8 cellular contexts compared by ENCODE assay signal in the genomic region with DNA sequence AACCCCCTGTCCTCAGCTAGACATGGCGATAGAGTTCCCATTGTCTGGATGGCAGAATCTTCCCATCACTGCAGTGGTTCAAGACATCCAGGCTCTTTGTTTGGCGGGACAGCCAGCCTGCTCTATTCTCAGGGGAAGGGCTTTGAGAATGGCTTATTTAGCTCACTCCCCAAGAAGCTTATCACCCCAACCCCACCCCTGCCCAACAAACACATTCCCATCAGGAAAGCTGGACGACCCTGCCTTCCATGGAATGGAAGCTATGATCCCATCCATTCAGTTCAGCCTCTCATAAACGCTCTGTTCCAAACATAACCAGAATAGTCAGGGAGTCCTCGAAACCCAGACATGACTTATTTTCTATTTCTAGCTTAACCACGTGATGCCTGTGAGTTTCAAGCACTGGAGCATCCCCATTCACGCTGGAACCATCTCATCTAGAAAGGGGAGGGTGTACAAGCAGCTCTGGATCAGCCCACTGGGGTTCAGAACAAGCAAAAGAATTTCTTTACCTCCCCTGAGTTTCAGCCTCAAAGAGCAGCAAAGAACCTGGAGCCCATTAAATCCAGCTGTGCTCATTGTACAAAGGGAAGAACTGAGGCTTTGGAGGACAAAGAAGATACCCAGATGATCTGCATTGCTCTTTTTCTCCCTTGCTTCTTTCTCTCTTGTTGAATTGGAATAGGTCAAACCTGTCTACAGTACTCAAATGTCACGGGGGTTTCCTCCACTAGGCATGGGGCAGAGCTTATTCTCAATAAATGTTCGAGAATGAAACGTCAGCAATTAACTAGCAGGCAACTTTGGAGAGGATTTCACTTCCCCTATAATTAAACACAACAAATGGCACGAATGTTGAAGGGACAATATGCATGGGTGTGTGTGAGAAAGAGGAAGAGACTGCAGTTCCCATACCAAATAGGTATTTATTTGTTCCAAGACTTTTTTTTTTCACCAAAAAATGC.
DNase-seq lines count a peak whose midpoint lies in the region; ATAC-seq and TF ChIP-seq lines count a peak whose summit lies in the region.
"Had no signal": no experiment of that assay in that cellular context is flagged by ENCODE, and none has a peak within 500 bp of the region (broad histone marks: within the 10 kb centered on the region; RNA-seq: fewer than 3 reads in every experiment).

No MANE protein-coding gene starts in this region.

- ATAC-seq in GM19372 (IDR thresholded peaks at IDR 0.05; ENCODE audit: low read depth, unreplicated experiment), result peak; percentile 55
- peak; percentile 70 to 76 for ATAC-seq in stimulated activated naive B cell treated with anti-CD40 and anti-IgM and Interleukin-4, amounts not matched to agents 10 μg/mL and 1 μg/mL and 100 μg/mL, for 72 hours (replicated peaks)
- ATAC-seq: activated CD8-positive, alpha-beta memory T cell treated with anti-CD3 and anti-CD28 coated beads, Interleukin-2, amount 10 ng/mL, durations not matched to agents 7 days and 5 days had no signal

- H3K36me3 Mint-ChIP-seq in IgD-negative memory B cell, result peaks cover 2% of the 10 kb centered on the region
- peaks cover 4 to 28% of the 10 kb centered on the region in 2 donors for H3K36me3 Mint-ChIP-seq in stimulated activated naive B cell treated with anti-CD40 and anti-IgM and Interleukin-4, amounts not matched to agents 10 μg/mL and 1 μg/mL and 100 μg/mL, for 72 hours

- no peaks in the 10 kb centered on the region for H3K27me3 Mint-ChIP-seq in IgD-negative memory B cell
- no peaks in the 10 kb centered on the region for H3K27me3 Mint-ChIP-seq in stimulated activated naive B cell treated with anti-CD40 and anti-IgM and Interleukin-4, amounts not matched to agents 10 μg/mL and 1 μg/mL and 100 μg/mL, for 72 hours
- H3K27me3 Mint-ChIP-seq: activated CD8-positive, alpha-beta memory T cell treated with anti-CD3 and anti-CD28 coated beads, Interleukin-2, amount 10 ng/mL, durations not matched to agents 7 days and 5 days had no signal

- no peak for TF ChIP-seq CTCF in fibroblast of the aortic adventitia (IDR thresholded peaks at IDR 0.05; ENCODE audit: insufficient read depth, low read length)

- H3K4me3 Mint-ChIP-seq in IgD-negative memory B cell, result peak overlapping the region; percentile 16 to 68 (median 38)
- peak overlapping the region; percentile 76 to 82 for H3K4me3 Mint-ChIP-seq in stimulated activated naive B cell treated with anti-CD40 and anti-IgM and Interleukin-4, amounts not matched to agents 10 μg/mL and 1 μg/mL and 100 μg/mL, for 72 hours
- H3K4me3 Mint-ChIP-seq: activated CD8-positive, alpha-beta memory T cell treated with anti-CD3 and anti-CD28 coated beads, Interleukin-2, amount 10 ng/mL, durations not matched to agents 7 days and 5 days had no signal

- no peaks in the 10 kb centered on the region for H3K9me3 Mint-ChIP-seq in IgD-negative memory B cell
- no peaks in the 10 kb centered on the region for H3K9me3 Mint-ChIP-seq in stimulated activated naive B cell treated with anti-CD40 and anti-IgM and Interleukin-4, amounts not matched to agents 10 μg/mL and 1 μg/mL and 100 μg/mL, for 72 hours

- no peak overlapping the region for H3K4me3 ChIP-seq in fibroblast of the aortic adventitia (ENCODE audit: low read depth, low read length)

- POLR2A ChIA-PET in HEK293T (lab: Yijun Ruan, JAX), result no interaction called here

- DNase-seq in fibroblast of the aortic adventitia (ENCODE audit: low read depth) (peak; percentile 76), HEK293T (ENCODE audit: extremely low spot score) (no peak), UCSD-AML1 (lab: John Stamatoyannopoulos, UW; ENCODE audit: unreplicated experiment) (no peak)
- DNase-seq in stimulated activated naive B cell treated with anti-CD40 and anti-IgM and Interleukin-4, amounts not matched to agents 10 μg/mL and 1 μg/mL and 100 μg/mL, for 72 hours, result peak; percentile 74
- DNase-seq in stimulated activated CD4-positive, alpha-beta T cell treated with anti-CD3 and anti-CD28 coated beads, Interleukin-1b, Interleukin-23, amount 100 ng/mL, for 48 hours, result no peak
- DNase-seq: activated CD8-positive, alpha-beta memory T cell treated with anti-CD3 and anti-CD28 coated beads, Interleukin-2, amount 10 ng/mL, durations not matched to agents 7 days and 5 days had no signal

- peaks cover 39 to 53% (median 42%) of the 10 kb centered on the region in 3 donors for H3K4me1 Mint-ChIP-seq in IgD-negative memory B cell
- H3K4me1 Mint-ChIP-seq in stimulated activated naive B cell treated with anti-CD40 and anti-IgM and Interleukin-4, amounts not matched to agents 10 μg/mL and 1 μg/mL and 100 μg/mL, for 72 hours, result peaks cover 58 to 86% of the 10 kb centered on the region in 2 donors

- CTCF ChIA-PET in HEK293T (lab: Yijun Ruan, JAX), result no interaction called here

- H3K27ac Mint-ChIP-seq in IgD-negative memory B cell, result peak overlapping the region; percentile 67 to 86 (median 76)
- peak overlapping the region; percentile 99 for H3K27ac Mint-ChIP-seq in stimulated activated naive B cell treated with anti-CD40 and anti-IgM and Interleukin-4, amounts not matched to agents 10 μg/mL and 1 μg/mL and 100 μg/mL, for 72 hours
- H3K27ac Mint-ChIP-seq: activated CD8-positive, alpha-beta memory T cell treated with anti-CD3 and anti-CD28 coated beads, Interleukin-2, amount 10 ng/mL, durations not matched to agents 7 days and 5 days had no signal

TF ChIP-seq in HEK293T, 16 proteins besides CTCF, POLR2A, EP300 and RAD21:
- TF ChIP-seq CTBP1 (IDR thresholded peaks at IDR 0.05; ENCODE audit: borderline replicate concordance), result no peak
- TF ChIP-seq FOXA1 (IDR thresholded peaks at IDR 0.05), result no peak
- no peak for TF ChIP-seq HDGF (IDR thresholded peaks at IDR 0.05; ENCODE audit: borderline replicate concordance)

Comparison
In these comparisons a context has a peak if more than half of its experiments do, and no peak if none do; other contexts are left out.
1. DNase-seq: peak in fibroblast of the aortic adventitia (single experiment) and stimulated activated naive B cell treated with anti-CD40 and anti-IgM and Interleukin-4, amounts not matched to agents 10 μg/mL and 1 μg/mL and 100 μg/mL, for 72 hours (single experiment); none in stimulated activated CD4-positive, alpha-beta T cell treated with anti-CD3 and anti-CD28 coated beads, Interleukin-1b, Interleukin-23, amount 100 ng/mL, for 48 hours (single experiment), HEK293T (single experiment) and UCSD-AML1 (single experiment).